13 cellular contexts compared by ENCODE assay signal in the genomic region with DNA sequence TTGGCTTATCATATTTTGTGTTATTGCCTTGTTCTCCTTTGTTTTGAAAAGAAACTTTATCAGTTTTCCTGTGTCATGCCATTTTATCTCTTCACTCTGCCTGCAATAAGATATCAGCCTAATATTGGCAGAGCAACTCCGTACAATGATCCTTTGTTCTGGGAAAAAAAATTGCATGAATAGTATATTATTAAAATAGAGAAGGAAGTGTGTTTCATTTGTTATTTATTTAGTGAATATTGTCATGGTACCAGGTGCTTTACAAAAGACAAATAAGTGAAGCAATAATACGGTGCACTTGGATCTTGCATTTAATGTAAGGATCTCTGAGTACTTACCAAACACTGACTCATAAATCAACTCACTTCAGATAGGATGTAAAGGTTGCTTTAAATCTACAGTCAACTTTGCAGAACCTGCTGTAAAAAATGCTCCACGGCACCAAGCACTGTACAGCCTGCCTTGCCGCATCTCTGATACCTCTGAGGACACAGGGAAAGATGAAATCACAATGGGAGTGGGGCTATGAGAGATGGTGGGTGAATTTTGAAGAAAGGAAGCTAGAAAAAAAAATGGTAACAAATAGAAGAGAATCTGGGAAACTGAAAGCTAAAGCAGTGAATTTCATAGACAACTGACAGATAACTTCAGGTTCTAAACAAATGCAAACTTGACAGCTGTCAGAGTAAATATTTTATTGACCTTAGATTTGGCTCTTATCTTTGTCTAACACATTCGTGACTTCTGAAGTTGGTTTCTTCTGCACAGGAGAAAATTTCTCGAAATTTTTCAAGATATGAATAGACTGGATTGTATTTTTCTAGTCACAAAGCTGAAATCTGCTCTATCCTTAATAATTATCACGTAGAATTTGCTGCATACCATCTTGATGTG.
DNase-seq lines count a peak whose midpoint lies in the region; ATAC-seq and TF ChIP-seq lines count a peak whose summit lies in the region.
"Had no signal": no experiment of that assay in that cellular context is flagged by ENCODE, and none has a peak within 500 bp of the region (broad histone marks: within the 10 kb centered on the region; RNA-seq: fewer than 3 reads in every experiment).

No MANE protein-coding gene starts in this region.

- H3K4me3 ChIP-seq in PC-3 (ENCODE audit: low read length) (peak overlapping the region; percentile 36; the same call in 1 of the 2 replicates), stomach (no peak overlapping the region), dorsolateral prefrontal cortex (no peak overlapping the region)
- H3K4me3 ChIP-seq: lung, suprapubic skin had no signal

- H3K9me3 ChIP-seq in PC-3 (ENCODE audit: low read length) (no peaks in the 10 kb centered on the region), stomach (no peaks in the 10 kb centered on the region)
- H3K9me3 ChIP-seq: suprapubic skin had no signal

- no TSS peak for BruUV-seq in PC-3 (replicated peaks; lab: Mats Ljungman, UMichigan)

- H2AFZ ChIP-seq in PC-3 (ENCODE audit: low read length): no peak overlapping the region

- H3K9me2 ChIP-seq in PC-3 (replicated peaks; ENCODE audit: low read length): no peaks in the 10 kb centered on the region

- intact Hi-C loops in PC-3 (cut with micrococcal nuclease): loop anchor here (1.0 to 5.0 kb wide), 3 partner anchors 134 to 233 kb away; no protein-coding TSS in a partner anchor
- intact Hi-C loops in stomach (cut with DNase I; ENCODE audit: low total_unique reads): no loop called here
- intact Hi-C loops in dorsolateral prefrontal cortex (cut with DNase I): loop anchor here (10.0 kb wide), 1 partner anchor 226 kb away; no protein-coding TSS in a partner anchor

- H3K79me2 ChIP-seq in PC-3 (ENCODE audit: low read length): no peaks in the 10 kb centered on the region

- WGBS in stomach, 5 donors: 24 to 47% (median 37%) methylated on average over 7 of the region's 7 CpGs

- no peak for TF ChIP-seq POLR2A in stomach (IDR thresholded peaks at IDR 0.05)

- no peak for TF ChIP-seq EP300 in stomach (IDR thresholded peaks at IDR 0.05)

- peak; percentile 98 for ATAC-seq in PC-3

- H3K27ac ChIP-seq in PC-3 (ENCODE audit: low read length) (peak overlapping the region; percentile 58), stomach (peak overlapping the region in 4 of 5 donors; percentile 18 to 66 (median 42)), dorsolateral prefrontal cortex (peak overlapping the region in 2 of 59 donors; percentile 3 to 10)
- H3K27ac ChIP-seq: suprapubic skin had no signal

- POLR2A ChIA-PET in PC-3 (lab: Charles Lee; ENCODE audit: unreplicated experiment): no interaction called here

- DNase-seq in NCI-H510A treated with DMSO at 0.1 percent for 48 hours (lab: John Stamatoyannopoulos, UW): peak; percentile 64
- no peak for DNase-seq in NCI-H510A (lab: John Stamatoyannopoulos, UW)
- DNase-seq in PC-3: peak; percentile 88
- peak; percentile 14 for DNase-seq in glomerular endothelial cell (ENCODE audit: extremely low read depth, low read depth, low spot score)
- DNase-seq in stomach: no peak
- DNase-seq in GM10266 (ENCODE audit: extremely low spot score): no peak
- DNase-seq in dorsolateral prefrontal cortex: no peak
- no peak for DNase-seq in NCI-H446 (lab: John Stamatoyannopoulos, UW)
- DNase-seq: activated B cell treated with CpG ODN at 0.5 μM for 24 hours; activated naive CD8-positive, alpha-beta T cell treated with anti-CD3 and anti-CD28 coated beads for 36 hours; hippocampal formation had no signal

- CTCF ChIA-PET in PC-3 (lab: Charles Lee): interaction anchor here (0.6 kb wide), 1 partner anchor 506 kb away, joined by 3 read pairs; no protein-coding TSS in a partner anchor

- H3K27me3 ChIP-seq in PC-3 (ENCODE audit: low read length) (no peaks in the 10 kb centered on the region), stomach (no peaks in the 10 kb centered on the region), dorsolateral prefrontal cortex (no peaks in the 10 kb centered on the region)
- H3K27me3 ChIP-seq: suprapubic skin had no signal

- peak overlapping the region; percentile 71 for H3K4me2 ChIP-seq in PC-3 (ENCODE audit: low read length)

- no peaks in the 10 kb centered on the region for H3F3A ChIP-seq in PC-3 (ENCODE audit: low read length, unreplicated experiment)

- H3K9ac ChIP-seq in PC-3 (ENCODE audit: low read length): peak overlapping the region; percentile 26; the same call in 1 of the 2 replicates

- H3K36me3 ChIP-seq in PC-3 (ENCODE audit: low read depth, low read length): no peaks in the 10 kb centered on the region
- no peaks in the 10 kb centered on the region for H3K36me3 ChIP-seq in stomach
- H3K36me3 ChIP-seq: suprapubic skin had no signal

- H4K20me1 ChIP-seq in PC-3 (ENCODE audit: low read length): no peaks in the 10 kb centered on the region

- peaks cover 18% of the 10 kb centered on the region for H3K4me1 ChIP-seq in PC-3 (ENCODE audit: insufficient read depth, low read length)
- H3K4me1 ChIP-seq in stomach: peaks cover 13 to 34% (median 22%) of the 10 kb centered on the region in 4 donors

- TF ChIP-seq CTCF in PC-3 (conservative IDR thresholded peaks at IDR 0.05; ENCODE audit: low read depth, low read length) (no peak), stomach (IDR thresholded peaks at IDR 0.05) (no peak), GM10266 (IDR thresholded peaks at IDR 0.05; ENCODE audit: control insufficient read depth, insufficient read depth, low read depth, missing control alignments) (no peak), dorsolateral prefrontal cortex (IDR thresholded peaks at IDR 0.05 in 54 of 56, conservative IDR thresholded peaks at IDR 0.05 in 2 of 56; ENCODE audit: low read depth in 1 of 56, partially characterized antibody in 56 of 56) (no peak)

Comparison
In these comparisons a context has a peak if more than half of its experiments do, and no peak if none do; other contexts are left out.
1. DNase-seq: peak in NCI-H510A treated with DMSO at 0.1 percent for 48 hours (single experiment), PC-3 (single experiment) and glomerular endothelial cell (single experiment); none in NCI-H510A (single experiment), stomach (single experiment), GM10266 (single experiment), dorsolateral prefrontal cortex (0 of 10) and NCI-H446 (0 of 2).